In the genomic region with DNA sequence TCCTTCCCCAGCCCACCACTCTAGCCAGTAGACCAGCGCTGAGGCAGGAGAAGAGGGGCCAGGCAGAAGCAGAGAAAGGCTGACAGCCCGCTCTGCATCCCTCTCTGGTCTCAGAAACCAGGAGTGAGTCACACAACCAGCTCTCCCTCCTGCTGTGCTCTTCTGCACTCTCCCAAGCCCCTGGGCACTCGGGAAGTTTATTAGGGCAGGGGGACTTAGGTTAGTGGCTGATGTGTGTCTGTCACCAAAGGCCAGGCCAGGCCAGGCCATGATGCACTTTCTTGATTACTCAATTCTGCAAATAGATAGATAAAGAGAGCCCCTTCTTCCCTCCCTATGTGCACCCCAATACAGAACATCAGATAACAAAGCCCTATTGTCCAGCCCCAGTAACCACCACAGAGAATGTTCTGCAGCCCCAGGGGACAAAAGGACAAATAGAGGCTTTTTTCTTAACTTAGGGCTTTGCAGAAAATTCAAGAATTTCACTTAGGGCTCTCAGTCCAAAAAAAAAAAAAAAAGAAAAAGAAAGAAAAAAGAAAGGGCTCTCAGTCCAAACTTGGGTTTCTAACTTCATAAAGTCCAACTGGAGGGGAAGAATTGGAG, we compare ENCODE assay signal across 13 cellular contexts.
DNase-seq lines count a peak whose midpoint lies in the region; ATAC-seq and TF ChIP-seq lines count a peak whose summit lies in the region.
"Had no signal": no experiment of that assay in that cellular context is flagged by ENCODE, and none has a peak within 500 bp of the region (broad histone marks: within the 10 kb centered on the region; RNA-seq: fewer than 3 reads in every experiment).

No MANE protein-coding gene starts in this region.

- TF ChIP-seq CTCF in HEK293 (tag by site-specific recombination; IDR thresholded peaks at IDR 0.05) (no peak), brain microvascular endothelial cell (IDR thresholded peaks at IDR 0.05; ENCODE audit: low read depth, low read length, missing control alignments) (no peak)

- no peak for ATAC-seq in HG03521 (IDR thresholded peaks at IDR 0.05; ENCODE audit: unreplicated experiment)

- no peaks in the 10 kb centered on the region for H3K4me1 ChIP-seq in HEK293 (ENCODE audit: control insufficient read depth, insufficient read depth, low read length)
- H3K4me1 ChIP-seq in stomach smooth muscle (ENCODE audit: control insufficient read depth, insufficient read depth, low read length): peaks cover 4% of the 10 kb centered on the region

- H3K27ac Mint-ChIP-seq in activated naive CD4-positive, alpha-beta T cell treated with anti-CD3 and anti-CD28 coated beads, Interleukin-2, amount 10 ng/mL, durations not matched to agents 7 days and 5 days: no peak overlapping the region
- H3K27ac Mint-ChIP-seq: activated B cell treated with CpG ODN at 0.5 μM for 24 hours; activated CD4-positive, alpha-beta memory T cell treated with anti-CD3 and anti-CD28 coated beads for 36 hours; stimulated activated memory B cell treated with anti-CD40 and anti-IgM and Interleukin-4, amounts not matched to agents 10 μg/mL and 1 μg/mL and 100 μg/mL, for 72 hours; type B pancreatic cell had no signal

- H3K9me3 ChIP-seq in HEK293 (ENCODE audit: control insufficient read depth, insufficient read depth, low read depth, low read length) (no peaks in the 10 kb centered on the region), stomach smooth muscle (ENCODE audit: control insufficient read depth in 2 of 2, low read length in 2 of 2) (no peaks in the 10 kb centered on the region)
- H3K9me3 ChIP-seq: mucosa of descending colon had no signal

- in situ Hi-C loops in brain microvascular endothelial cell (cut with HindIII; ENCODE audit: low pct_ligation_motif_present, low sequenced_read_pairs): no loop called here

- H3K4me3 ChIP-seq in HEK293 (ENCODE audit: low read depth, low read length): no peak overlapping the region
- no peak overlapping the region for H3K4me3 ChIP-seq in brain microvascular endothelial cell (ENCODE audit: low read depth, low read length)
- no peak overlapping the region for H3K4me3 ChIP-seq in stomach smooth muscle (ENCODE audit: low read length in 2 of 2)
- H3K4me3 ChIP-seq: mucosa of descending colon had no signal

- POLR2A ChIA-PET in HEK293 (lab: Yijun Ruan, JAX): interaction anchor here (1.3 kb wide), 1 partner anchor 71 kb away, joined by 5 read pairs; no protein-coding TSS in a partner anchor

- DNase-seq in brain microvascular endothelial cell: peak; percentile 9
- peak; percentile 79 for DNase-seq in islet precursor cell
- no peak for DNase-seq in glomerular visceral epithelial cell (ENCODE audit: extremely low spot score)
- no peak for DNase-seq in activated naive CD4-positive, alpha-beta T cell treated with anti-CD3 and anti-CD28 coated beads, Interleukin-2, amount 10 ng/mL, durations not matched to agents 7 days and 5 days
- DNase-seq in SHP77 treated with DMSO at 0.1 percent for 48 hours (lab: John Stamatoyannopoulos, UW): no peak

- H3K27me3 Mint-ChIP-seq in activated naive CD4-positive, alpha-beta T cell treated with anti-CD3 and anti-CD28 coated beads, Interleukin-2, amount 10 ng/mL, durations not matched to agents 7 days and 5 days: peaks cover 37% of the 10 kb centered on the region

- peaks cover 14% of the 10 kb centered on the region for H3K4me1 Mint-ChIP-seq in activated naive CD4-positive, alpha-beta T cell treated with anti-CD3 and anti-CD28 coated beads, Interleukin-2, amount 10 ng/mL, durations not matched to agents 7 days and 5 days

- no peak overlapping the region for H3K9ac ChIP-seq in stomach smooth muscle (ENCODE audit: low read length in 2 of 2)

- CTCF ChIA-PET in HEK293 (lab: Yijun Ruan, JAX): interaction anchor here (0.6 to 13.8 kb wide), 41 partner anchors 9 to 1278 kb away, joined by 3 to 282 read pairs (median 6); no protein-coding TSS in a partner anchor
- CTCF ChIA-PET in activated naive CD4-positive, alpha-beta T cell treated with anti-CD3 and anti-CD28 coated beads, Interleukin-2, amount 10 ng/mL, durations not matched to agents 7 days and 5 days (lab: Charles Lee): interaction anchor here (0.8 to 8.4 kb wide), 17 partner anchors 9 to 267 kb away, joined by 3 to 120 read pairs (median 4); no protein-coding TSS in a partner anchor

- H3K36me3 ChIP-seq in HEK293 (ENCODE audit: control insufficient read depth in 2 of 2, insufficient read depth in 1 of 2, low read length in 2 of 2) (no peaks in the 10 kb centered on the region), brain microvascular endothelial cell (replicated peaks) (no peaks in the 10 kb centered on the region), stomach smooth muscle (ENCODE audit: control insufficient read depth in 2 of 2, insufficient read depth in 2 of 2, low read length in 2 of 2) (peaks cover 28 to 72% of the 10 kb centered on the region in 2 donors)

- H3K27ac ChIP-seq in HEK293 (ENCODE audit: extremely low read depth, low read depth, low read length) (no peak overlapping the region), brain microvascular endothelial cell (no peak overlapping the region), stomach smooth muscle (ENCODE audit: low read length) (peak overlapping the region; percentile 24)

- H3K27me3 ChIP-seq in brain microvascular endothelial cell (replicated peaks) (no peaks in the 10 kb centered on the region), stomach smooth muscle (ENCODE audit: control insufficient read depth in 1 of 2, insufficient read depth in 2 of 2, low read length in 2 of 2) (no peaks in the 10 kb centered on the region)

- no peaks in the 10 kb centered on the region for H3K36me3 Mint-ChIP-seq in activated naive CD4-positive, alpha-beta T cell treated with anti-CD3 and anti-CD28 coated beads, Interleukin-2, amount 10 ng/mL, durations not matched to agents 7 days and 5 days
- H3K36me3 Mint-ChIP-seq: activated CD4-positive, alpha-beta memory T cell treated with anti-CD3 and anti-CD28 coated beads for 36 hours; stimulated activated memory B cell treated with anti-CD40 and anti-IgM and Interleukin-4, amounts not matched to agents 10 μg/mL and 1 μg/mL and 100 μg/mL, for 72 hours; type B pancreatic cell had no signal

- H3K9me3 Mint-ChIP-seq in activated naive CD4-positive, alpha-beta T cell treated with anti-CD3 and anti-CD28 coated beads, Interleukin-2, amount 10 ng/mL, durations not matched to agents 7 days and 5 days: no peaks in the 10 kb centered on the region
- H3K9me3 Mint-ChIP-seq: activated B cell treated with CpG ODN at 0.5 μM for 24 hours; activated CD4-positive, alpha-beta memory T cell treated with anti-CD3 and anti-CD28 coated beads for 36 hours; stimulated activated memory B cell treated with anti-CD40 and anti-IgM and Interleukin-4, amounts not matched to agents 10 μg/mL and 1 μg/mL and 100 μg/mL, for 72 hours; type B pancreatic cell had no signal

- H3K4me3 Mint-ChIP-seq in activated naive CD4-positive, alpha-beta T cell treated with anti-CD3 and anti-CD28 coated beads, Interleukin-2, amount 10 ng/mL, durations not matched to agents 7 days and 5 days: no peak overlapping the region
- H3K4me3 Mint-ChIP-seq: activated B cell treated with CpG ODN at 0.5 μM for 24 hours; activated CD4-positive, alpha-beta memory T cell treated with anti-CD3 and anti-CD28 coated beads for 36 hours; stimulated activated memory B cell treated with anti-CD40 and anti-IgM and Interleukin-4, amounts not matched to agents 10 μg/mL and 1 μg/mL and 100 μg/mL, for 72 hours; type B pancreatic cell had no signal

TF ChIP-seq in HEK293, 187 proteins besides CTCF, POLR2A, EP300 and RAD21:
- TF ChIP-seq ZIC2 (tag by site-specific recombination; IDR thresholded peaks at IDR 0.05) (0 out of 2 replicates have a peak, but pooled peaks have one; percentile 27), ZBTB17 (tag by site-specific recombination; IDR thresholded peaks at IDR 0.05) (peak; percentile 24; the same call in 1 of the 2 replicates), ZNF433 (tag by site-specific recombination; IDR thresholded peaks at IDR 0.05; ENCODE audit: low read depth) (no peak)

Comparison
In these comparisons a context has a peak if more than half of its experiments do, and no peak if none do; other contexts are left out.
1. DNase-seq: peak in brain microvascular endothelial cell (single experiment) and islet precursor cell (single experiment); none in glomerular visceral epithelial cell (single experiment), activated naive CD4-positive, alpha-beta T cell treated with anti-CD3 and anti-CD28 coated beads, Interleukin-2, amount 10 ng/mL, durations not matched to agents 7 days and 5 days (single experiment) and SHP77 treated with DMSO at 0.1 percent for 48 hours (single experiment).